9 cellular contexts compared by ENCODE assay signal in genomic region chr6:138161118-138161433, GRCh38. TPM values are rescaled to one million over a fixed set of nuclear protein-coding genes. Genes with fewer than 3 reads are reported as not detected.
DNase-seq lines count a peak whose midpoint lies in the region; ATAC-seq, FAIRE-seq and TF ChIP-seq lines count a peak whose summit lies in the region.
"Had no signal": no experiment of that assay in that cellular context is flagged by ENCODE, and none has a peak within 500 bp of the region (broad histone marks: within the 10 kb centered on the region; RNA-seq: fewer than 3 reads in every experiment).

No MANE protein-coding gene starts in this region.

- peak overlapping the region; percentile 49 for H3K4me3 ChIP-seq in A549
- peak overlapping the region; percentile 33 for H3K4me3 ChIP-seq in HL-60 (replicated peaks; ENCODE audit: insufficient read depth, low read length)
- no peak overlapping the region for H3K4me3 ChIP-seq in naive thymus-derived CD4-positive, alpha-beta T cell (ENCODE audit: low read length)

- no peaks in the 10 kb centered on the region for H3K36me3 Mint-ChIP-seq in chondrocyte (ENCODE audit: low read depth)
- no peaks in the 10 kb centered on the region for H3K36me3 Mint-ChIP-seq in naive thymus-derived CD4-positive, alpha-beta T cell

- no peak overlapping the region for H3K27ac Mint-ChIP-seq in chondrocyte (ENCODE audit: unreplicated experiment)
- no peak overlapping the region for H3K27ac Mint-ChIP-seq in naive thymus-derived CD4-positive, alpha-beta T cell

- H3K4me1 Mint-ChIP-seq in chondrocyte (ENCODE audit: low read depth): peaks cover 12% of the 10 kb centered on the region
- peaks cover 2 to 16% (median 8%) of the 10 kb centered on the region in 7 donors for H3K4me1 Mint-ChIP-seq in naive thymus-derived CD4-positive, alpha-beta T cell

- ATAC-seq in A549: no peak
- no peak for ATAC-seq in naive thymus-derived CD4-positive, alpha-beta T cell
- no peak for ATAC-seq in activated CD4-positive, CD25-positive, alpha-beta regulatory T cell treated with anti-CD3 and anti-CD28 coated beads, Interleukin-2, amount 50 U/mL, for 24 hours

- TF ChIP-seq POLR2A in A549 (IDR thresholded peaks at IDR 0.05; ENCODE audit: low read length): no peak

- H3K4me3 Mint-ChIP-seq in chondrocyte (ENCODE audit: unreplicated experiment): peak overlapping the region; percentile 68
- H3K4me3 Mint-ChIP-seq in naive thymus-derived CD4-positive, alpha-beta T cell: peak overlapping the region; percentile 24 to 78 (median 61)

- no peak for TF ChIP-seq RAD21 in A549 (conservative IDR thresholded peaks at IDR 0.05 in 1 of 2, IDR thresholded peaks at IDR 0.05 in 1 of 2)

- peak overlapping the region; percentile 93 for H3K4me2 ChIP-seq in A549

- DNase-seq in A549 (ENCODE audit: low read depth in 1 of 2, low spot score in 1 of 2) (no peak), HL-60 (ENCODE audit: low read depth in 1 of 2, low spot score in 1 of 2) (no peak), chondrocyte (ENCODE audit: low spot score) (no peak), DMS153 treated with DMSO at 0.1 percent for 48 hours (lab: John Stamatoyannopoulos, UW; ENCODE audit: unreplicated experiment) (no peak), hippocampal formation (lab: John Stamatoyannopoulos, UW) (no peak), HUDEP-2 (lab: John Stamatoyannopoulos, UW; ENCODE audit: unreplicated experiment in 76 of 76) (no peak)
- no peak for DNase-seq in naive thymus-derived CD4-positive, alpha-beta T cell

- TF ChIP-seq CTCF in A549 (IDR thresholded peaks at IDR 0.05): no peak
- TF ChIP-seq CTCF in HL-60 (IDR thresholded peaks at IDR 0.05; ENCODE audit: insufficient read depth, low read length): no peak
- no peak for TF ChIP-seq CTCF in chondrocyte (IDR thresholded peaks at IDR 0.05)

- H3K9me3 ChIP-seq in A549: no peaks in the 10 kb centered on the region
- H3K9me3 ChIP-seq in naive thymus-derived CD4-positive, alpha-beta T cell (ENCODE audit: control insufficient read depth in 2 of 3, low read length in 3 of 3): no peaks in the 10 kb centered on the region

- intact Hi-C loops in naive thymus-derived CD4-positive, alpha-beta T cell (cut with micrococcal nuclease): loop anchor here in 1 of 2 donors (5.0 kb wide), 1 partner anchor 54 kb away; the partner anchor contains the start of gene PERP

- peaks cover 4% of the 10 kb centered on the region; the same call in 1 of the 3 replicates for H3K4me1 ChIP-seq in A549
- peaks cover 0 to 3% of the 10 kb centered on the region in 2 donors for H3K4me1 ChIP-seq in naive thymus-derived CD4-positive, alpha-beta T cell (ENCODE audit: control insufficient read depth in 2 of 2, insufficient read depth in 2 of 2, low read length in 2 of 2)

- H3K27me3 ChIP-seq in HL-60 (ENCODE audit: insufficient read depth, poor library complexity, severe bottlenecking): peaks cover 45% of the 10 kb centered on the region
- peaks cover 7 to 16% of the 10 kb centered on the region in 2 donors for H3K27me3 ChIP-seq in naive thymus-derived CD4-positive, alpha-beta T cell (ENCODE audit: control insufficient read depth in 2 of 2, insufficient read depth in 2 of 2, low read length in 2 of 2)

- no peaks in the 10 kb centered on the region for H3K9me3 Mint-ChIP-seq in chondrocyte (ENCODE audit: low read depth)
- no peaks in the 10 kb centered on the region for H3K9me3 Mint-ChIP-seq in naive thymus-derived CD4-positive, alpha-beta T cell

- no peaks in the 10 kb centered on the region for H3K36me3 ChIP-seq in naive thymus-derived CD4-positive, alpha-beta T cell (ENCODE audit: control insufficient read depth in 2 of 3, insufficient read depth in 3 of 3, low read length in 3 of 3)

- no peak for FAIRE-seq in A549 (lab: Jason Lieb, UNC)

- peaks cover 33% of the 10 kb centered on the region for H3K27me3 Mint-ChIP-seq in chondrocyte (ENCODE audit: low read depth)
- peaks cover 59 to 66% (median 63%) of the 10 kb centered on the region in 5 donors for H3K27me3 Mint-ChIP-seq in naive thymus-derived CD4-positive, alpha-beta T cell

- no peak for TF ChIP-seq EP300 in A549 (IDR thresholded peaks at IDR 0.05)

- CTCF ChIA-PET in A549 (lab: Yijun Ruan, JAX): no interaction called here
- CTCF ChIA-PET in naive thymus-derived CD4-positive, alpha-beta T cell (lab: Charles Lee): no interaction called here

- POLR2A ChIA-PET in A549 (lab: Yijun Ruan, JAX): interaction anchor here (0.6 kb wide), 1 partner anchor 216 kb away, joined by 3 read pairs; no protein-coding TSS in a partner anchor
- POLR2A ChIA-PET in naive thymus-derived CD4-positive, alpha-beta T cell (lab: Charles Lee): no interaction called here

- 70% methylated on average over 9 of the region's 12 CpGs for whole genome bisulfite sequencing in A549 (ENCODE audit: missing lambda C conversion rate)

- H3K27ac ChIP-seq in A549: peak overlapping the region in 1 of 2 experiments; percentile 83; a peak in 3 of 6 replicates
- no peak overlapping the region for H3K27ac ChIP-seq in HL-60 (replicated peaks)
- H3K27ac ChIP-seq in naive thymus-derived CD4-positive, alpha-beta T cell (ENCODE audit: low read depth, low read length): no peak overlapping the region

TF ChIP-seq in A549, 52 proteins besides CTCF, POLR2A, EP300 and RAD21:
- no peak for TF ChIP-seq NFE2L2 (conservative IDR thresholded peaks at IDR 0.05; ENCODE audit: low read length)

RNA-seq across cellular contexts. Expression of gene ARFGEF3, which starts 0.7 kb away (rescaled TPM):
- 0.83 and 1.4 TPM in 2 replicates for polyA plus RNA-seq in A549 (2011; rRNA removed)
- polyA plus RNA-seq in A549 (2012; cell fraction: cytosol; rRNA removed): 0.13 and 0.16 TPM in 2 replicates
- 0.12 and 0.16 TPM in 2 replicates for polyA plus RNA-seq in A549 (2012; cell fraction: nucleus; rRNA removed)
- 0.15 to 0.25 TPM (median 0.18 TPM) in 3 replicates for polyA plus RNA-seq in A549 (2017; fragmentation: RNase III; extraction: RNeasy Plus Mini Kit Qiagen cat#74134 plus additional on column Dnase treatment)
- 2.2 and 2.6 TPM in 2 replicates for polyA minus RNA-seq in A549 (2011; rRNA and poly(A)+ RNA removed)
- total RNA-seq in chondrocyte: 1.1 to 2.7 TPM (median 2.7 TPM) in 3 replicates
- under 1 TPM in 3 of 5 experiments, not detected in 2; 0.02 to 0.15 (median 0.03) TPM for total RNA-seq in naive thymus-derived CD4-positive, alpha-beta T cell
- polyA plus RNA-seq in naive thymus-derived CD4-positive, alpha-beta T cell: not detected

RNA-seq across cellular contexts. Expression of gene PERP, which starts 53.9 kb away (rescaled TPM):
- polyA plus RNA-seq in A549 (2011; rRNA removed) (48.3 and 52.5 TPM in 2 replicates), A549 (2017; fragmentation: RNase III; extraction: RNeasy Plus Mini Kit Qiagen cat#74134 plus additional on column Dnase treatment) (53.2 to 67.2 TPM (median 66.8 TPM) in 3 replicates)
- polyA plus RNA-seq in A549 (2012; cell fraction: cytosol; rRNA removed): 15.0 and 21.9 TPM in 2 replicates
- 13.0 and 16.8 TPM in 2 replicates for polyA plus RNA-seq in A549 (2012; cell fraction: nucleus; rRNA removed)
- 30.5 and 35.7 TPM in 2 replicates for polyA minus RNA-seq in A549 (2011; rRNA and poly(A)+ RNA removed)
- 22.5 to 53.6 TPM (median 52.1 TPM) in 3 replicates for total RNA-seq in chondrocyte
- total RNA-seq in naive thymus-derived CD4-positive, alpha-beta T cell: 1 to 10 TPM in 2 of 5 experiments, under 1 TPM in 3; 0.45 to 5.9 (median 0.46) TPM
- under 1 TPM; 0.11 to 0.17 TPM for polyA plus RNA-seq in naive thymus-derived CD4-positive, alpha-beta T cell

RNA-seq across cellular contexts. Expression of gene PBOV1, which starts 57.2 kb away (rescaled TPM):
- polyA plus RNA-seq in A549 (2011; rRNA removed) (not detected in 2 replicates), A549 (2017; fragmentation: RNase III; extraction: RNeasy Plus Mini Kit Qiagen cat#74134 plus additional on column Dnase treatment) (not detected in 3 replicates)
- polyA plus RNA-seq in A549 (2012; cell fraction: cytosol; rRNA removed): not detected in 2 replicates
- not detected in 2 replicates for polyA plus RNA-seq in A549 (2012; cell fraction: nucleus; rRNA removed)
- not detected in 2 replicates for polyA minus RNA-seq in A549 (2011; rRNA and poly(A)+ RNA removed)
- not detected in 3 replicates for total RNA-seq in chondrocyte
- not detected for total RNA-seq in naive thymus-derived CD4-positive, alpha-beta T cell
- polyA plus RNA-seq in naive thymus-derived CD4-positive, alpha-beta T cell: not detected
- total RNA-seq: LHCN-M2 had no signal
